8 cellular contexts compared by ENCODE assay signal in the genomic region with DNA sequence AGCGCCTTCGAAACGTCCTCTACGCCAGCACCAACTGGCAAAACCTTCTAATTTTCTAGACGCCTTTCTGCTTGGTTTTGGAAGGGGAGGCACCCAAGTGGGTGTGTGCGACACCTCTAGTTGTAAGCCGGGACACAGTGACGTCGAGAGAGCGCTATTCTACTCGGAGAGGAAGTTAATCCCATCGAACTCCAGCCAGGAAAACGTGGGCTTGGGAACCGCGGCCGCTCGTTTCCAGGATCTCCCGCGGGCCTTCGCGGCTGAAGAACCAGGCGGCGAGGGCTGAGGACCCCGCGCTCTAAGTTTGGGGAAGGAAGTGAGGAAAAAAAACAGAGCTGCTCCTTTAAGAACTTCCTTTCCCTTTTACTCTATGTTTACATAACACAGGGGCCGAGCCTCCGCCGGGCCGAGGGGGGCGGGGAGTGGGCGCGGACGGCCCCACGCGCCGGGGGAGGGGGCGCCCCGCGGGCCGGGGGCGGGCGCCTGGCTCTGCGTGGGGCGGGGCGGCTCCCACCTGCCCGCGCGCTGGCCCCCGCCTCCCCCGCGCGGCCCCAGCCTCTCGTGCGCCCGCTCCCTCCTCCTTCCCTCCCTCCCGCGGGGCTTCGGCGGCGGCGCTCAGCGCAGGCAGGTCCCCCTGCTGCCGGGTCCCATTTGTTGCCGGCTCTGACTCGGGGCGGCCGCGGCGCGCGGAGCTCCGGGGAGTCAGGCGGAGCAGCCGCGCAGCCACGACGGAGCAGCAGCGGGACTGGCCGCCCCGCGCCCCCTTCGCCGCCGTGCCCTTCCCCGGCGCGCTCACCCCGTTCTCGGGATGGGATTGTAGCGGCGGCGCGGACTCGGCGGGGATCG. TPM values are rescaled to one million over a fixed set of nuclear protein-coding genes. Genes with fewer than 3 reads are reported as not detected.
DNase-seq lines count a peak whose midpoint lies in the region; ATAC-seq and FAIRE-seq lines count a peak whose summit lies in the region.

PELI2 (plus strand) TSS at position 647 of the 846 bp plus-strand sequence. CDS start 250 bp downstream, outside the sequence.

- H3K4me1 ChIP-seq in SJSA1 (replicated peaks) (peaks cover 14% of the 10 kb centered on the region), neuronal stem cell (ENCODE audit: control insufficient read depth in 2 of 2, insufficient read depth in 1 of 2, low read depth in 1 of 2, low read length in 2 of 2) (peaks cover 5 to 7% of the 10 kb centered on the region in 2 donors)

- H3K27ac ChIP-seq in SJSA1 (peak within 1 kb of the TSS; percentile 64), neuronal stem cell (replicated peaks; ENCODE audit: low read length) (peak within 1 kb of the TSS; percentile 68)

- H3K36me3 ChIP-seq in SJSA1 (peaks cover 10% of the 10 kb centered on the region), neuronal stem cell (replicated peaks in 1 of 2; ENCODE audit: control insufficient read depth in 2 of 2, insufficient read depth in 2 of 2, low read length in 2 of 2) (no peaks in the 10 kb centered on the region)

- no peak within 1 kb of the TSS for H4K91ac ChIP-seq in neuronal stem cell (ENCODE audit: low read depth, low read length, poor library complexity)

- H3K4me3 ChIP-seq in SJSA1 (peak within 1 kb of the TSS; percentile 98), neuronal stem cell (ENCODE audit: low read length in 2 of 2) (peak within 1 kb of the TSS; percentile 51 to 95)

- peak within 1 kb of the TSS; percentile 97 for H3K18ac ChIP-seq in neuronal stem cell (ENCODE audit: low read length)

- H3K23ac ChIP-seq in neuronal stem cell (ENCODE audit: low read depth, low read length, poor library complexity): peak within 1 kb of the TSS; percentile 70

- no peaks in the 10 kb centered on the region for H3K9me3 ChIP-seq in SJSA1 (replicated peaks)
- H3K9me3 ChIP-seq in neuronal stem cell (replicated peaks in 1 of 2; ENCODE audit: control insufficient read depth in 2 of 2, insufficient read depth in 1 of 2, low read depth in 1 of 2, low read length in 2 of 2): no peaks in the 10 kb centered on the region

- H3K79me1 ChIP-seq in neuronal stem cell (ENCODE audit: low read depth, low read length): peaks cover 3% of the 10 kb centered on the region

- H2BK15ac ChIP-seq in neuronal stem cell (ENCODE audit: low read length): peak within 1 kb of the TSS; percentile 92

- peak within 1 kb of the TSS; percentile 7 for H4K8ac ChIP-seq in neuronal stem cell (ENCODE audit: low read depth, low read length)

- H3K4ac ChIP-seq in neuronal stem cell (ENCODE audit: low read length): no peak within 1 kb of the TSS

- H3K9ac ChIP-seq in neuronal stem cell (ENCODE audit: low read depth, low read length, poor library complexity): peak within 1 kb of the TSS; percentile 94

- H3K27me3 ChIP-seq in SJSA1 (replicated peaks) (no peaks in the 10 kb centered on the region), neuronal stem cell (ENCODE audit: control insufficient read depth in 3 of 3, insufficient read depth in 3 of 3, low read depth in 1 of 3, low read length in 3 of 3) (peaks cover 0 to 2% (median 0%) of the 10 kb centered on the region in 3 experiments)

- ATAC-seq in GM21825 (IDR thresholded peaks at IDR 0.05; ENCODE audit: unreplicated experiment): peak; percentile 70

- H2AK5ac ChIP-seq in neuronal stem cell (ENCODE audit: low read depth, low read length): peak within 1 kb of the TSS; percentile 67

- DNase-seq in DMS153 (lab: John Stamatoyannopoulos, UW): peak; percentile 56
- DNase-seq in LoVo (ENCODE audit: low spot score): peak; percentile 69
- DNase-seq in SJSA1 (ENCODE audit: low read depth in 1 of 2, low spot score in 2 of 2): peak; percentile 61 to 79
- DNase-seq in activated naive CD4-positive, alpha-beta T cell treated with Interleukin-2 at 50 U/mL for 16 hours: peak; percentile 79
- DNase-seq in frontal cortex (ENCODE audit: low spot score in 2 of 2): peak; percentile 72 to 76
- DNase-seq in neuronal stem cell (ENCODE audit: low spot score): peak; percentile 65
- DNase-seq in stromal cell of bone marrow (ENCODE audit: low read depth): peak; percentile 35

- H2BK5ac ChIP-seq in neuronal stem cell (ENCODE audit: low read length): peak within 1 kb of the TSS; percentile 93

- no CpG with 5 or more reads among the region's 96 CpGs for WGBS in neuronal stem cell (ENCODE audit: extremely low coverage in 2 of 2, insufficient read length in 2 of 2, insufficient replicate concordance in 1 of 2), 2 donors

- H2BK12ac ChIP-seq in neuronal stem cell (ENCODE audit: low read length): no peak within 1 kb of the TSS

- H2BK120ac ChIP-seq in neuronal stem cell (ENCODE audit: low read depth, low read length): peak within 1 kb of the TSS; percentile 85

- no peak for FAIRE-seq in frontal cortex (lab: Jason Lieb, UNC)

- peak within 1 kb of the TSS; percentile 58 for H3K14ac ChIP-seq in neuronal stem cell (ENCODE audit: low read length)

- peak within 1 kb of the TSS; percentile 97 for H2AFZ ChIP-seq in neuronal stem cell (ENCODE audit: low read length)

- H3K4me2 ChIP-seq in neuronal stem cell (ENCODE audit: insufficient read depth, low read length, poor library complexity, severe bottlenecking): peak within 1 kb of the TSS; percentile 74

RNA-seq across cellular contexts. Expression of gene PELI2, which starts in this region (rescaled TPM):
- 5.3 and 9.6 TPM in 2 replicates for total RNA-seq in SJSA1 (2014; rRNA removed; shearing (Covaris generic))
- total RNA-seq in frontal cortex: 36.7 TPM
- 11.8 TPM for polyA plus RNA-seq in neuronal stem cell (2013, experiment 1 of 2)
- 11.2 TPM for polyA plus RNA-seq in neuronal stem cell (2013, experiment 2 of 2)

Comparison
In these comparisons a context has a peak if more than half of its experiments do, and no peak if none do; other contexts are left out.
1. Peak in every context shown above with its lines: DNase-seq, ATAC-seq, H3K4me3 ChIP-seq and H3K27ac ChIP-seq.